In the genomic region with DNA sequence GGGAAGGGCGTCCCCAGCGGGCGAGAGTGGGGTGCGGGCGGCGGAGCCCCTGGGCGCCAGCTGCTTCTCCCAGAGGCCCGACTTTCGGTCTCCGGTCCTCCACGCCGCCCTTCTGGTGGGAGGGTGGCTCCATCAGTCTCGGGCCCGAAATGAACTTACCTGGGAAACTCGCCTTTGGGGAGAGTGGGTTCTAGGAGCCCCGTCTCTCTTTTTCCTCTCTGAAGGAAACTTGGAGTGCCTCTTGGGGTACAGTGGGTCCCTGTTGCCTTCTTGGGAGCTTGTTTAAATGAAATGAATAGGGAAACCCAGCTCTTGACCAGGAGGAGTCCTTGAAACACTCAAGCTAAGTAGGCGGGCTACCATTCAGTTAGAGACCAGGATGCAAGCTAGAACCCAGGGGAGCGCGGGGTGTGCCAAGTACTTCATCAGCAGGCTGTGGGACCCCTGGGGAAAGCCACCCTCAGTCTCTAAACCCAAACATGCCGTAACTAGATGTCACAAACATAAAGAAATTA, we compare ENCODE assay signal across 8 cellular contexts. TPM values are rescaled to one million over a fixed set of nuclear protein-coding genes. Genes with fewer than 3 reads are reported as not detected.
DNase-seq lines count a peak whose midpoint lies in the region; ATAC-seq and TF ChIP-seq lines count a peak whose summit lies in the region.

No MANE protein-coding gene starts in this region.

- no peaks in the 10 kb centered on the region for H3K9me3 ChIP-seq in CD4-positive, CD25-positive, alpha-beta regulatory T cell (ENCODE audit: control insufficient read depth in 2 of 2, low read length in 2 of 2)

- no peak for TF ChIP-seq CTCF in nephron progenitor cell (IDR thresholded peaks at IDR 0.05)

- no peak for ATAC-seq in CD4-positive, CD25-positive, alpha-beta regulatory T cell (ENCODE audit: low read depth in 2 of 2)
- ATAC-seq in HG03432 (IDR thresholded peaks at IDR 0.05; ENCODE audit: unreplicated experiment): no peak
- no peak for ATAC-seq in HG02759 (IDR thresholded peaks at IDR 0.05; ENCODE audit: unreplicated experiment)
- ATAC-seq in GM18907 (IDR thresholded peaks at IDR 0.05; ENCODE audit: unreplicated experiment): no peak
- ATAC-seq in GM21737 (IDR thresholded peaks at IDR 0.05; ENCODE audit: unreplicated experiment): no peak

- no peak overlapping the region for H3K4me3 ChIP-seq in CD4-positive, CD25-positive, alpha-beta regulatory T cell (ENCODE audit: low read depth, low read length)

- no peaks in the 10 kb centered on the region for H3K36me3 Mint-ChIP-seq in CD4-positive, CD25-positive, alpha-beta regulatory T cell
- no peaks in the 10 kb centered on the region for H3K36me3 Mint-ChIP-seq in nephron progenitor cell (ENCODE audit: low read depth)

- no peak overlapping the region for H3K27ac Mint-ChIP-seq in CD4-positive, CD25-positive, alpha-beta regulatory T cell
- H3K27ac Mint-ChIP-seq in nephron progenitor cell: no peak overlapping the region

- H3K27me3 ChIP-seq in CD4-positive, CD25-positive, alpha-beta regulatory T cell (ENCODE audit: control insufficient read depth, insufficient read depth, low read length): peaks cover 32% of the 10 kb centered on the region

- H3K9me3 Mint-ChIP-seq in CD4-positive, CD25-positive, alpha-beta regulatory T cell: peaks cover 0 to 2% (median 0%) of the 10 kb centered on the region in 7 donors
- no peaks in the 10 kb centered on the region for H3K9me3 Mint-ChIP-seq in nephron progenitor cell

- H3K4me1 Mint-ChIP-seq in CD4-positive, CD25-positive, alpha-beta regulatory T cell: peaks cover 9 to 24% (median 18%) of the 10 kb centered on the region in 4 donors
- H3K4me1 Mint-ChIP-seq in nephron progenitor cell: peaks cover 7% of the 10 kb centered on the region

- peaks cover 68% of the 10 kb centered on the region for H3K27me3 Mint-ChIP-seq in CD4-positive, CD25-positive, alpha-beta regulatory T cell
- peaks cover 84% of the 10 kb centered on the region for H3K27me3 Mint-ChIP-seq in nephron progenitor cell (ENCODE audit: low read depth, poor library complexity)

- no peak for DNase-seq in CD4-positive, CD25-positive, alpha-beta regulatory T cell
- peak; percentile 37 for DNase-seq in HuH-7.5 (ENCODE audit: low spot score)
- DNase-seq in nephron progenitor cell: no peak

- no peak overlapping the region for H3K27ac ChIP-seq in CD4-positive, CD25-positive, alpha-beta regulatory T cell (ENCODE audit: insufficient read depth, low read length, poor library complexity, severe bottlenecking)
- peak overlapping the region; percentile 54 for H3K27ac ChIP-seq in cingulate gyrus (ENCODE audit: low read depth, low read length)

- peaks cover 27% of the 10 kb centered on the region for H3K4me1 ChIP-seq in CD4-positive, CD25-positive, alpha-beta regulatory T cell (ENCODE audit: control insufficient read depth, insufficient read depth, low read length, poor library complexity, severe bottlenecking)

- H3K4me3 Mint-ChIP-seq in CD4-positive, CD25-positive, alpha-beta regulatory T cell: peak overlapping the region; percentile 88 to 93 (median 92)
- H3K4me3 Mint-ChIP-seq in nephron progenitor cell: peak overlapping the region; percentile 81

- H3K36me3 ChIP-seq in CD4-positive, CD25-positive, alpha-beta regulatory T cell (ENCODE audit: control insufficient read depth, insufficient read depth, low read length): no peaks in the 10 kb centered on the region

RNA-seq across cellular contexts. Expression of gene SLC26A4, which starts 1.3 kb away (rescaled TPM):
- total RNA-seq in CD4-positive, CD25-positive, alpha-beta regulatory T cell: 0.10 TPM
- under 1 TPM in 2 of 4 donors, not detected in 2; 0.11 to 0.21 TPM for polyA plus RNA-seq in CD4-positive, CD25-positive, alpha-beta regulatory T cell
